8 cellular contexts compared by ENCODE assay signal in the genomic region with DNA sequence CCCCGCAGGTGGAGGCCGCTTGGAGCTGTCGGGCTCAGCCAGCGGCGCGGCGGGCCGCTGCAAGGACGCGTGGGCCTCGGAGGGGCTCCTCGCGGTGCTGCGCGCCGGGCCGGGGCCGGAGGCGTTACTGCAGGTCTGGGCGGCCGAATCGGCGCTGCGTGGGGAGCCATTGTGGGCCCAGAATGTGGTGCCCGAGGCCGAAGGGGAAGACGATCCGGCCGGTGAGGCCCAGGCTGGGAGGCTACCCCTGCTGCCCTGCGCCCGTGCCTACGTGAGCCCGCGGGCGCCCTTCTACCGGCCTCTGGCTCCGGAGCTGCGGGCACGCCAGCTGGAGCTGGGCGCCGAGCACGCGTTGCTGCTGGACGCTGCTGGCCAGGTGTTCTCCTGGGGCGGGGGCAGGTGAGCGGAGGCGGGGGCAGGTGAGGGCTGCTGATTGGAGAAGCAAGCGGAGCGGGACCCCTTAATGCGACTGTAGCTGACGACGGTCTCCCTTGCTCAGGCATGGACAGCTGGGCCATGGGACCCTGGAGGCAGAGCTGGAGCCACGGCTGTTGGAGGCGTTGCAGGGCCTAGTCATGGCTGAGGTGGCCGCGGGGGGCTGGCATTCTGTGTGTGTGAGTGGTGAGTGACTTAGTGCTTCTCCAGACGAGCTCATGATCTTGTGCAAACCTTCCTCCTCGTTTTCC. TPM values are rescaled to one million over a fixed set of nuclear protein-coding genes. Genes with fewer than 3 reads are reported as not detected.
DNase-seq lines count a peak whose midpoint lies in the region; ATAC-seq lines count a peak whose summit lies in the region.

No MANE protein-coding gene starts in this region.

- ATAC-seq in GM21723 (IDR thresholded peaks at IDR 0.05; ENCODE audit: unreplicated experiment) = no peak
- ATAC-seq in HG02642 (IDR thresholded peaks at IDR 0.05; ENCODE audit: poor library complexity, unreplicated experiment) = no peak

- H3K4me1 ChIP-seq in iPS-18a (ENCODE audit: control insufficient read depth, low read depth, low read length) (peaks cover 7% of the 10 kb centered on the region), skeletal muscle tissue (ENCODE audit: control insufficient read depth in 3 of 3, insufficient read depth in 3 of 3, low read length in 3 of 3) (peaks cover 43 to 61% (median 48%) of the 10 kb centered on the region in 3 donors)

- H3K27me3 ChIP-seq in iPS-18a (ENCODE audit: control insufficient read depth, insufficient read depth, low read length) = no peaks in the 10 kb centered on the region
- no peaks in the 10 kb centered on the region for H3K27me3 ChIP-seq in skeletal muscle tissue (ENCODE audit: control insufficient read depth in 3 of 3, insufficient read depth in 3 of 3, low read length in 3 of 3)

- H3K9ac ChIP-seq in iPS-18a (ENCODE audit: low read length) (peak overlapping the region; percentile 61), skeletal muscle tissue (ENCODE audit: low read depth in 1 of 3, low read length in 3 of 3) (peak overlapping the region; percentile 68 to 88 (median 77))

- H3K27ac ChIP-seq in angular gyrus (ENCODE audit: low read depth, low read length) = peak overlapping the region; percentile 73
- no peak overlapping the region for H3K27ac ChIP-seq in iPS-18a (ENCODE audit: low read length)
- H3K27ac ChIP-seq in skeletal muscle tissue (ENCODE audit: low read depth, low read length) = peak overlapping the region; percentile 40

- H3K4me3 ChIP-seq in iPS-18a (ENCODE audit: low read length) (peak overlapping the region; percentile 68), skeletal muscle tissue (ENCODE audit: low read length in 3 of 3) (peak overlapping the region; percentile 67 to 80 (median 79))

- DNase-seq in DMS53 (lab: John Stamatoyannopoulos, UW) (peak; percentile 69), DMS53 treated with DMSO at 0.1 percent for 48 hours (lab: John Stamatoyannopoulos, UW; ENCODE audit: unreplicated experiment) (no peak)
- DNase-seq in activated CD4-positive, CD25-positive, alpha-beta regulatory T cell (lab: John Stamatoyannopoulos, UW) = no peak

- H3K9me3 ChIP-seq in iPS-18a (ENCODE audit: control insufficient read depth, low read depth, low read length) (no peaks in the 10 kb centered on the region), skeletal muscle tissue (ENCODE audit: control insufficient read depth in 3 of 3, low read length in 3 of 3) (no peaks in the 10 kb centered on the region)

- H3K36me3 ChIP-seq in iPS-18a (ENCODE audit: control insufficient read depth, low read depth, low read length) (peaks cover 17% of the 10 kb centered on the region), skeletal muscle tissue (ENCODE audit: control insufficient read depth in 3 of 3, insufficient read depth in 3 of 3, low read length in 3 of 3) (peaks cover 27 to 36% (median 30%) of the 10 kb centered on the region in 3 donors)

RNA-seq across cellular contexts. Expression of gene RCCD1, which starts 2.6 kb away (rescaled TPM):
- 11.5 TPM for total RNA-seq in skeletal muscle tissue

RNA-seq across cellular contexts. Expression of gene UNC45A, which starts 22.2 kb away (rescaled TPM):
- 30.3 TPM for total RNA-seq in skeletal muscle tissue

RNA-seq across cellular contexts. Expression of gene HDDC3, which starts 24.9 kb away (rescaled TPM):
- total RNA-seq in skeletal muscle tissue = 5.7 TPM

RNA-seq across cellular contexts. Expression of gene PRC1, which starts 37.1 kb away (rescaled TPM):
- 18.8 TPM for total RNA-seq in skeletal muscle tissue

RNA-seq across cellular contexts. Expression of gene MAN2A2, which starts 54.1 kb away (rescaled TPM):
- 14.1 TPM for total RNA-seq in skeletal muscle tissue
